Comparison of ENCODE assay signal across 8 cellular contexts in genomic region chr9:75083188-75083976, GRCh38. TPM values are rescaled to one million over a fixed set of nuclear protein-coding genes. Genes with fewer than 3 reads are reported as not detected.
A peak's percentile ranks its signal among the peaks of the same experiment; 100 is the strongest.
DNase-seq lines count a peak whose midpoint lies in the region; ATAC-seq and TF ChIP-seq lines count a peak whose summit lies in the region.

No MANE protein-coding gene starts in this region.

- H3K4me3 Mint-ChIP-seq in activated CD8-positive, alpha-beta T cell treated with anti-CD3 and anti-CD28 coated beads for 36 hours = no peak overlapping the region

- DNase-seq in HEK293T (ENCODE audit: extremely low spot score) = peak; percentile 13
- peak; percentile 65 for DNase-seq in activated CD8-positive, alpha-beta T cell treated with anti-CD3 and anti-CD28 coated beads for 36 hours
- DNase-seq in heart right ventricle = peak; percentile 19 to 21
- no peak for DNase-seq in psoas muscle
- no peak for DNase-seq in DMS153 treated with DMSO at 0.1 percent for 48 hours (lab: John Stamatoyannopoulos, UW; ENCODE audit: unreplicated experiment)
- no peak for DNase-seq in ovary
- DNase-seq in inferior parietal cortex (ENCODE audit: extremely low spot score) = no peak

- H3K4me1 Mint-ChIP-seq in activated CD8-positive, alpha-beta T cell treated with anti-CD3 and anti-CD28 coated beads for 36 hours (ENCODE audit: low read depth) = peaks cover 42% of the 10 kb centered on the region

- no peaks in the 10 kb centered on the region for H3K27me3 Mint-ChIP-seq in activated CD8-positive, alpha-beta T cell treated with anti-CD3 and anti-CD28 coated beads for 36 hours

- CTCF ChIA-PET in HEK293T (lab: Yijun Ruan, JAX) = interaction anchor here (1.6 kb wide), 1 partner anchor 309 kb away, joined by 4 read pairs; no protein-coding TSS in a partner anchor
- CTCF ChIA-PET in activated CD8-positive, alpha-beta T cell treated with anti-CD3 and anti-CD28 coated beads for 36 hours (lab: Charles Lee) = interaction anchor here (0.7 to 4.6 kb wide), 9 partner anchors 10 to 1019 kb away, joined by 3 to 30 read pairs (median 3); partner anchors contain the start of genes C9orf40 and CARNMT1

- intact Hi-C loops in activated CD8-positive, alpha-beta T cell treated with anti-CD3 and anti-CD28 coated beads for 36 hours (cut with micrococcal nuclease) = no loop called here
- intact Hi-C loops in heart right ventricle (cut with DNase I) = loop anchor here in 3 of 10 donors (5.0 to 10.0 kb wide), 4 partner anchors 56 to 1311 kb away; partner anchors contain the start of genes CARNMT1 (in 2 of the 3) and RFK (in 1 of the 3)
- intact Hi-C loops in psoas muscle (cut with DNase I) = loop anchor here in 1 of 2 donors (5.0 kb wide), 1 partner anchor 131 kb away; the partner anchor contains the start of gene C9orf40
- intact Hi-C loops in ovary (cut with DNase I) = loop anchor here in 1 of 4 donors (5.0 to 10.0 kb wide), 2 partner anchors 56 to 129 kb away; partner anchors contain the start of genes C9orf40 and CARNMT1

- H3K4me3 ChIP-seq in heart right ventricle (no peak overlapping the region), psoas muscle (peak overlapping the region; percentile 8), ovary (no peak overlapping the region)

- no peaks in the 10 kb centered on the region for H3K27me3 ChIP-seq in heart right ventricle
- no peaks in the 10 kb centered on the region for H3K27me3 ChIP-seq in psoas muscle (ENCODE audit: insufficient read depth in 3 of 3, low read length in 2 of 3)
- no peaks in the 10 kb centered on the region for H3K27me3 ChIP-seq in ovary

- H3K36me3 ChIP-seq in heart right ventricle (peaks cover 0 to 39% (median 9%) of the 10 kb centered on the region in 9 donors), psoas muscle (ENCODE audit: insufficient read depth in 1 of 2, low read depth in 1 of 2) (peaks cover 0 to 35% of the 10 kb centered on the region in 2 donors), ovary (no peaks in the 10 kb centered on the region)

- no peak for TF ChIP-seq POLR2A in ovary (IDR thresholded peaks at IDR 0.05)

- POLR2A ChIA-PET in HEK293T (lab: Yijun Ruan, JAX) = interaction anchor here (0.7 kb wide), 1 partner anchor 55 kb away, joined by 3 read pairs; the partner anchor contains the start of gene CARNMT1
- POLR2A ChIA-PET in activated CD8-positive, alpha-beta T cell treated with anti-CD3 and anti-CD28 coated beads for 36 hours (lab: Charles Lee) = interaction anchor here (1.5 kb wide), 1 partner anchor 131 kb away, joined by 5 read pairs; the partner anchor contains the start of gene C9orf40

- peaks cover 9% of the 10 kb centered on the region for H3K36me3 Mint-ChIP-seq in activated CD8-positive, alpha-beta T cell treated with anti-CD3 and anti-CD28 coated beads for 36 hours (ENCODE audit: low read depth)

- H3K4me1 ChIP-seq in heart right ventricle (peaks cover 0 to 42% (median 27%) of the 10 kb centered on the region in 9 donors), psoas muscle (peaks cover 23% of the 10 kb centered on the region), ovary (ENCODE audit: insufficient read depth) (peaks cover 7% of the 10 kb centered on the region)

- no peaks in the 10 kb centered on the region for H3K9me3 Mint-ChIP-seq in activated CD8-positive, alpha-beta T cell treated with anti-CD3 and anti-CD28 coated beads for 36 hours

- 47 to 57% methylated on average over 12 of the region's 12 CpGs for WGBS in heart right ventricle, 2 donors
- WGBS in psoas muscle, 3 donors = 39 to 51% (median 50%) methylated on average over 12 of the region's 12 CpGs
- WGBS in ovary, 3 donors = 77 to 81% (median 79%) methylated on average over 12 of the region's 12 CpGs

- H3K9me3 ChIP-seq in heart right ventricle (no peaks in the 10 kb centered on the region), psoas muscle (no peaks in the 10 kb centered on the region), ovary (no peaks in the 10 kb centered on the region)

- ATAC-seq in activated CD8-positive, alpha-beta T cell treated with anti-CD3 and anti-CD28 coated beads for 36 hours = peak; percentile 40
- ATAC-seq in heart right ventricle (peak in 3 of 8 donors; percentile 34 to 39 (median 38)), psoas muscle (peak; percentile 35 to 62 (median 48)), HG03342 (IDR thresholded peaks at IDR 0.05; ENCODE audit: unreplicated experiment) (no peak)

- no peak for TF ChIP-seq EP300 in ovary (IDR thresholded peaks at IDR 0.05)

- no peak for TF ChIP-seq CTCF in activated CD8-positive, alpha-beta T cell treated with anti-CD3 and anti-CD28 coated beads for 36 hours (IDR thresholded peaks at IDR 0.05)
- no peak for TF ChIP-seq CTCF in heart right ventricle (IDR thresholded peaks at IDR 0.05)
- TF ChIP-seq CTCF in psoas muscle (IDR thresholded peaks at IDR 0.05) = no peak
- TF ChIP-seq CTCF in ovary (IDR thresholded peaks at IDR 0.05) = no peak

- H3K27ac ChIP-seq in heart right ventricle (peak overlapping the region in 5 of 10 donors; percentile 1 to 51 (median 25)), psoas muscle (peak overlapping the region; percentile 80), ovary (peak overlapping the region in 1 of 2 donors; percentile 14)

- peak overlapping the region; percentile 80 for H3K27ac Mint-ChIP-seq in activated CD8-positive, alpha-beta T cell treated with anti-CD3 and anti-CD28 coated beads for 36 hours

TF ChIP-seq in HEK293T, 16 proteins besides CTCF, POLR2A, EP300 and RAD21:
- TF ChIP-seq ZNF384 (IDR thresholded peaks at IDR 0.05) (no peak), NFRKB (IDR thresholded peaks at IDR 0.05) (no peak), FOXA1 (IDR thresholded peaks at IDR 0.05) (no peak), BHLHE40 (IDR thresholded peaks at IDR 0.05; ENCODE audit: borderline replicate concordance) (no peak), ARNT (IDR thresholded peaks at IDR 0.05) (no peak), LEF1 (IDR thresholded peaks at IDR 0.05; ENCODE audit: borderline replicate concordance) (no peak), CTBP1 (IDR thresholded peaks at IDR 0.05; ENCODE audit: borderline replicate concordance) (no peak), SUZ12 (IDR thresholded peaks at IDR 0.05) (no peak)

RNA-seq across cellular contexts. Expression of gene NMRK1, which starts 4.6 kb away (rescaled TPM):
- 10 to 100 TPM; 15.9 to 16.9 TPM for total RNA-seq in activated CD8-positive, alpha-beta T cell treated with anti-CD3 and anti-CD28 coated beads for 36 hours
- total RNA-seq in heart right ventricle (10 to 100 TPM in 6 of 10 donors, 1 to 10 TPM in 4; 4.7 to 15.9 (median 11.2) TPM), psoas muscle (10 to 100 TPM; 12.8 to 33.1 (median 24.6) TPM), ovary (10 to 100 TPM; 14.6 to 40.0 (median 22.5) TPM)
- polyA plus RNA-seq in heart right ventricle (10 to 100 TPM; 12.6 to 51.6 TPM), psoas muscle (10 to 100 TPM; 10.6 to 23.9 (median 21.1) TPM), ovary (10 to 100 TPM; 31.9 to 33.4 TPM)

RNA-seq across cellular contexts. Expression of gene OSTF1, which starts 4.9 kb away (rescaled TPM):
- 10 to 100 TPM; 52.2 to 55.3 TPM for total RNA-seq in activated CD8-positive, alpha-beta T cell treated with anti-CD3 and anti-CD28 coated beads for 36 hours
- 10 to 100 TPM; 15.8 to 37.7 (median 20.7) TPM for total RNA-seq in heart right ventricle
- 10 to 100 TPM; 19.3 to 25.8 TPM for polyA plus RNA-seq in heart right ventricle
- 10 to 100 TPM in 2 of 4 donors, 1 to 10 TPM in 2; 7.1 to 11.0 (median 9.7) TPM for total RNA-seq in psoas muscle
- 10 to 100 TPM in 2 of 3 donors, 1 to 10 TPM in 1; 9.0 to 19.2 (median 12.4) TPM for polyA plus RNA-seq in psoas muscle
- total RNA-seq in ovary = 10 to 100 TPM; 15.1 to 46.9 (median 20.0) TPM
- 10 to 100 TPM; 16.3 to 43.2 TPM for polyA plus RNA-seq in ovary

RNA-seq across cellular contexts. Expression of gene CARNMT1, which starts 55.3 kb away (rescaled TPM):
- 10 to 100 TPM; 31.8 to 37.6 TPM for total RNA-seq in activated CD8-positive, alpha-beta T cell treated with anti-CD3 and anti-CD28 coated beads for 36 hours
- total RNA-seq in heart right ventricle (10 to 100 TPM in 9 of 10 donors, 1 to 10 TPM in 1; 9.5 to 13.6 (median 12.0) TPM), psoas muscle (10 to 100 TPM in 3 of 4 donors, 1 to 10 TPM in 1; 8.6 to 16.6 (median 12.6) TPM), ovary (10 to 100 TPM; 10.5 to 21.9 (median 17.1) TPM)
- polyA plus RNA-seq in heart right ventricle (1 to 10 TPM; 2.6 to 2.8 TPM), psoas muscle (1 to 10 TPM; 3.9 to 7.6 (median 4.4) TPM), ovary (1 to 10 TPM; 3.7 to 9.5 TPM)

Comparison
In these comparisons a context has a peak if more than half of its experiments do, and no peak if none do; other contexts are left out.
1. DNase-seq: peak in HEK293T (single experiment), activated CD8-positive, alpha-beta T cell treated with anti-CD3 and anti-CD28 coated beads for 36 hours (single experiment) and heart right ventricle (2 of 2); none in psoas muscle (0 of 2), DMS153 treated with DMSO at 0.1 percent for 48 hours (single experiment), ovary (0 of 5) and inferior parietal cortex (single experiment).